Comparison of ENCODE assay signal across 17 cellular contexts in genomic region chr12:71684081-71684480, GRCh38. TPM values are rescaled to one million over a fixed set of nuclear protein-coding genes. Genes with fewer than 3 reads are reported as not detected.
DNase-seq lines count a peak whose midpoint lies in the region; ATAC-seq and TF ChIP-seq lines count a peak whose summit lies in the region.
"Had no signal": no experiment of that assay in that cellular context is flagged by ENCODE, and none has a peak within 500 bp of the region (broad histone marks: within the 10 kb centered on the region; RNA-seq: fewer than 3 reads in every experiment).

No MANE protein-coding gene starts in this region.

- peak; percentile 15 for DNase-seq in activated CD4-positive, alpha-beta T cell treated with anti-CD3 and anti-CD28 coated beads for 36 hours
- no peak for DNase-seq in activated CD4-positive, alpha-beta T cell treated with anti-CD3 and anti-CD28 coated beads, Interleukin-2, amount 50 U/mL, for 1 hour
- DNase-seq in trophoblast cell = peak; percentile 37 to 83
- DNase-seq: 8988T, DMS153, kidney, NCI-H1694, NCI-H82, SHP77 treated with DMSO at 0.1 percent for 48 hours, transverse colon had no signal

- ATAC-seq in activated CD4-positive, alpha-beta T cell treated with anti-CD3 and anti-CD28 coated beads for 36 hours = peak; percentile 45
- no peak for ATAC-seq in HG02884 (IDR thresholded peaks at IDR 0.05; ENCODE audit: unreplicated experiment)
- ATAC-seq in HG02852 (IDR thresholded peaks at IDR 0.05; ENCODE audit: unreplicated experiment) = no peak
- ATAC-seq in HG03159 (IDR thresholded peaks at IDR 0.05; ENCODE audit: unreplicated experiment) = no peak

- no peak overlapping the region for H3K14ac ChIP-seq in trophoblast cell (ENCODE audit: low read length)

- H3K9me3 Mint-ChIP-seq in activated CD4-positive, alpha-beta T cell treated with anti-CD3 and anti-CD28 coated beads for 36 hours (ENCODE audit: low read depth) = no peaks in the 10 kb centered on the region
- no peaks in the 10 kb centered on the region for H3K9me3 Mint-ChIP-seq in dendritic cell treated with granulocyte-macrophage colony-stimulating factor and Interleukin-4, amounts not matched to agents 40 ng/mL and 50 ng/mL, for 4 days
- H3K9me3 Mint-ChIP-seq: activated T-helper 2 cell treated with anti-CD3 and anti-CD28 coated beads, Interferon-gamma antibody, Interleukin-2, Interleukin-4, amounts not matched to agents 10 μg/mL and 5 μg/mL and 100 μg/mL, durations not matched to agents 14 hours and 24 hours and 36 hours; central memory CD8-positive, alpha-beta T cell had no signal

- H3K27ac Mint-ChIP-seq in activated CD4-positive, alpha-beta T cell treated with anti-CD3 and anti-CD28 coated beads for 36 hours = no peak overlapping the region
- no peak overlapping the region for H3K27ac Mint-ChIP-seq in dendritic cell treated with granulocyte-macrophage colony-stimulating factor and Interleukin-4, amounts not matched to agents 40 ng/mL and 50 ng/mL, for 4 days
- H3K27ac Mint-ChIP-seq: activated T-helper 2 cell treated with anti-CD3 and anti-CD28 coated beads, Interferon-gamma antibody, Interleukin-2, Interleukin-4, amounts not matched to agents 10 μg/mL and 5 μg/mL and 100 μg/mL, durations not matched to agents 14 hours and 24 hours and 36 hours had no signal

- no peak overlapping the region for H3K4ac ChIP-seq in trophoblast cell (ENCODE audit: low read depth, low read length)

- TF ChIP-seq CTCF in OCI-LY1 (IDR thresholded peaks at IDR 0.05; ENCODE audit: low read length) = no peak

- H3K4me1 ChIP-seq in OCI-LY1 (ENCODE audit: insufficient read depth, low read length, severe bottlenecking) (peaks cover 48% of the 10 kb centered on the region), trophoblast cell (ENCODE audit: control insufficient read depth in 1 of 2, insufficient read depth in 2 of 2, low read length in 2 of 2) (peaks cover 0 to 4% of the 10 kb centered on the region in 2 experiments)

- peak overlapping the region; percentile 99 for H3K27ac ChIP-seq in OCI-LY1 (ENCODE audit: low read depth, low read length, poor library complexity, severe bottlenecking)
- H3K27ac ChIP-seq in trophoblast cell (ENCODE audit: low read depth, low read length) = no peak overlapping the region
- H3K27ac ChIP-seq: transverse colon had no signal

- H3K4me3 Mint-ChIP-seq in activated CD4-positive, alpha-beta T cell treated with anti-CD3 and anti-CD28 coated beads for 36 hours = peak overlapping the region; percentile 50
- H3K4me3 Mint-ChIP-seq in dendritic cell treated with granulocyte-macrophage colony-stimulating factor and Interleukin-4, amounts not matched to agents 40 ng/mL and 50 ng/mL, for 4 days = peak overlapping the region; percentile 6
- H3K4me3 Mint-ChIP-seq: central memory CD8-positive, alpha-beta T cell had no signal

- H2BK120ac ChIP-seq in trophoblast cell (ENCODE audit: insufficient read depth, low read length, poor library complexity) = no peak overlapping the region

- peak overlapping the region; percentile 80; the same call in 1 of the 2 replicates for H3K4me2 ChIP-seq in OCI-LY1 (ENCODE audit: low read length)
- no peak overlapping the region for H3K4me2 ChIP-seq in trophoblast cell (ENCODE audit: low read length)

- no peak overlapping the region for H2BK12ac ChIP-seq in trophoblast cell (ENCODE audit: low read length)

- no peaks in the 10 kb centered on the region for H3K9me2 ChIP-seq in OCI-LY1 (ENCODE audit: low read depth, low read length)

- H3K9ac ChIP-seq in OCI-LY1 (ENCODE audit: low read length) = no peak overlapping the region
- H3K9ac ChIP-seq in trophoblast cell (ENCODE audit: low read length) = no peak overlapping the region

- H3F3A ChIP-seq in OCI-LY1 (ENCODE audit: insufficient read depth, low read length) = peaks cover 9% of the 10 kb centered on the region

- H2AFZ ChIP-seq in OCI-LY1 (ENCODE audit: low read length) (no peak overlapping the region), trophoblast cell (ENCODE audit: insufficient read depth, low read length, poor library complexity) (no peak overlapping the region)

- no peaks in the 10 kb centered on the region for H4K20me1 ChIP-seq in OCI-LY1 (ENCODE audit: insufficient read depth, low read length)

- no peak overlapping the region for H4K12ac ChIP-seq in trophoblast cell (ENCODE audit: low read depth, low read length)

- CTCF ChIA-PET in activated CD4-positive, alpha-beta T cell treated with anti-CD3 and anti-CD28 coated beads for 36 hours (lab: Charles Lee) = interaction anchor here (1.2 to 4.9 kb wide), 5 partner anchors 12 to 48 kb away, joined by 3 to 44 read pairs (median 4); partner anchors contain the start of genes THAP2 and ZFC3H1

- intact Hi-C loops in activated CD4-positive, alpha-beta T cell treated with anti-CD3 and anti-CD28 coated beads for 36 hours (cut with DNase I, micrococcal nuclease) = no loop called here
- intact Hi-C loops in dendritic cell treated with granulocyte-macrophage colony-stimulating factor and Interleukin-4, amounts not matched to agents 40 ng/mL and 50 ng/mL, for 4 days (cut with micrococcal nuclease) = no loop called here

- no peak overlapping the region for H3K18ac ChIP-seq in trophoblast cell (ENCODE audit: low read length)

- peaks cover 6% of the 10 kb centered on the region for H3K79me1 ChIP-seq in trophoblast cell (ENCODE audit: low read length)

- H3K4me1 Mint-ChIP-seq in activated CD4-positive, alpha-beta T cell treated with anti-CD3 and anti-CD28 coated beads for 36 hours = peaks cover 13% of the 10 kb centered on the region
- peaks cover 15% of the 10 kb centered on the region for H3K4me1 Mint-ChIP-seq in dendritic cell treated with granulocyte-macrophage colony-stimulating factor and Interleukin-4, amounts not matched to agents 40 ng/mL and 50 ng/mL, for 4 days (ENCODE audit: low read depth)

- no peaks in the 10 kb centered on the region for H3K27me3 ChIP-seq in OCI-LY1 (ENCODE audit: insufficient read depth, low read length)
- H3K27me3 ChIP-seq in trophoblast cell (ENCODE audit: insufficient read depth, low read length) = no peaks in the 10 kb centered on the region
- H3K27me3 ChIP-seq: transverse colon had no signal

- no peak overlapping the region for H3K4me3 ChIP-seq in OCI-LY1 (ENCODE audit: low read depth, low read length, poor library complexity, severe bottlenecking)
- H3K4me3 ChIP-seq in trophoblast cell (ENCODE audit: low read depth, low read length) = no peak overlapping the region

- H3K36me3 ChIP-seq in OCI-LY1 (ENCODE audit: insufficient read depth, low read length) (no peaks in the 10 kb centered on the region), trophoblast cell (ENCODE audit: control insufficient read depth in 1 of 2, insufficient read depth in 2 of 2, low read length in 2 of 2) (no peaks in the 10 kb centered on the region)
- H3K36me3 ChIP-seq: transverse colon had no signal

- H3K9me3 ChIP-seq in OCI-LY1 (ENCODE audit: low read length) (no peaks in the 10 kb centered on the region), trophoblast cell (ENCODE audit: insufficient read depth, low read depth, low read length) (no peaks in the 10 kb centered on the region)
- H3K9me3 ChIP-seq: transverse colon had no signal

- H3K36me3 Mint-ChIP-seq in activated CD4-positive, alpha-beta T cell treated with anti-CD3 and anti-CD28 coated beads for 36 hours (ENCODE audit: low read depth) = no peaks in the 10 kb centered on the region
- peaks cover 7% of the 10 kb centered on the region for H3K36me3 Mint-ChIP-seq in dendritic cell treated with granulocyte-macrophage colony-stimulating factor and Interleukin-4, amounts not matched to agents 40 ng/mL and 50 ng/mL, for 4 days (ENCODE audit: low read depth)

- no peak overlapping the region for H2BK5ac ChIP-seq in trophoblast cell (ENCODE audit: low read depth, low read length, poor library complexity)

- WGBS in trophoblast cell (ENCODE audit: extremely low coverage, insufficient coverage, insufficient read length) = no CpG with 5 or more reads among the region's 5 CpGs

- no peak overlapping the region for H3K23ac ChIP-seq in trophoblast cell (ENCODE audit: low read length)

- POLR2A ChIA-PET in activated CD4-positive, alpha-beta T cell treated with anti-CD3 and anti-CD28 coated beads for 36 hours (lab: Charles Lee) = interaction anchor here (4.4 kb wide), 1 partner anchor 20 kb away, joined by 55 read pairs; the partner anchor contains the start of genes THAP2 and ZFC3H1

- no peaks in the 10 kb centered on the region for H3K27me3 Mint-ChIP-seq in activated CD4-positive, alpha-beta T cell treated with anti-CD3 and anti-CD28 coated beads for 36 hours
- no peaks in the 10 kb centered on the region for H3K27me3 Mint-ChIP-seq in dendritic cell treated with granulocyte-macrophage colony-stimulating factor and Interleukin-4, amounts not matched to agents 40 ng/mL and 50 ng/mL, for 4 days
- H3K27me3 Mint-ChIP-seq: central memory CD8-positive, alpha-beta T cell had no signal

- H3K79me2 ChIP-seq in OCI-LY1 (ENCODE audit: insufficient read depth, low read length) = no peaks in the 10 kb centered on the region; the same call in 1 of the 2 replicates
- H3K79me2 ChIP-seq in trophoblast cell (ENCODE audit: control insufficient read depth, insufficient read depth, low read length, poor library complexity) = peaks cover 3% of the 10 kb centered on the region

- no peak overlapping the region for H2AK5ac ChIP-seq in trophoblast cell (ENCODE audit: low read length)

- no peak overlapping the region for H4K8ac ChIP-seq in trophoblast cell (ENCODE audit: low read depth, low read length)

- no peak overlapping the region for H4K91ac ChIP-seq in trophoblast cell (ENCODE audit: low read depth, low read length)

RNA-seq across cellular contexts. Expression of gene TMEM19, which starts 1.8 kb away (rescaled TPM):
- 10 to 100 TPM in 1 of 2 experiments, 1 to 10 TPM in 1; 6.1 to 12.9 TPM for total RNA-seq in activated CD4-positive, alpha-beta T cell treated with anti-CD3 and anti-CD28 coated beads for 36 hours
- polyA plus RNA-seq in trophoblast cell (2013) = 10.4 and 11.0 TPM in 2 replicates

RNA-seq across cellular contexts. Expression of gene THAP2, which starts 20.0 kb away (rescaled TPM):
- 10 to 100 TPM in 1 of 2 experiments, 1 to 10 TPM in 1; 8.7 to 11.8 TPM for total RNA-seq in activated CD4-positive, alpha-beta T cell treated with anti-CD3 and anti-CD28 coated beads for 36 hours
- 5.2 and 5.3 TPM in 2 replicates for polyA plus RNA-seq in trophoblast cell (2013)

RNA-seq across cellular contexts. Expression of gene ZFC3H1, which starts 20.4 kb away (rescaled TPM):
- total RNA-seq in activated CD4-positive, alpha-beta T cell treated with anti-CD3 and anti-CD28 coated beads for 36 hours = 10 to 100 TPM; 57.1 to 71.5 TPM
- 25.3 and 25.9 TPM in 2 replicates for polyA plus RNA-seq in trophoblast cell (2013)
